In genomic region chr5:73483676-73484075, GRCh38 we compare ENCODE assay signal across 1 cellular context.
TF ChIP-seq lines count a peak whose summit lies in the region.

No MANE protein-coding gene starts in this region.

TF ChIP-seq in WTC11, 78 proteins besides CTCF, POLR2A, EP300 and RAD21 (continued from another document):
- TF ChIP-seq MLX (CRISPR knock-in tag; IDR thresholded peaks at IDR 0.05) (no peak), OVOL2 (CRISPR knock-in tag; IDR thresholded peaks at IDR 0.05; ENCODE audit: borderline replicate concordance) (no peak), MXD4 (CRISPR knock-in tag; IDR thresholded peaks at IDR 0.05; ENCODE audit: borderline replicate concordance) (no peak), TP53 (CRISPR knock-in tag; IDR thresholded peaks at IDR 0.05) (no peak), NR1H2 (CRISPR knock-in tag; IDR thresholded peaks at IDR 0.05) (no peak), ZNF232 (CRISPR knock-in tag; IDR thresholded peaks at IDR 0.05) (no peak), ZNF512 (CRISPR knock-in tag; IDR thresholded peaks at IDR 0.05; ENCODE audit: borderline replicate concordance) (no peak)
